In the genomic region with DNA sequence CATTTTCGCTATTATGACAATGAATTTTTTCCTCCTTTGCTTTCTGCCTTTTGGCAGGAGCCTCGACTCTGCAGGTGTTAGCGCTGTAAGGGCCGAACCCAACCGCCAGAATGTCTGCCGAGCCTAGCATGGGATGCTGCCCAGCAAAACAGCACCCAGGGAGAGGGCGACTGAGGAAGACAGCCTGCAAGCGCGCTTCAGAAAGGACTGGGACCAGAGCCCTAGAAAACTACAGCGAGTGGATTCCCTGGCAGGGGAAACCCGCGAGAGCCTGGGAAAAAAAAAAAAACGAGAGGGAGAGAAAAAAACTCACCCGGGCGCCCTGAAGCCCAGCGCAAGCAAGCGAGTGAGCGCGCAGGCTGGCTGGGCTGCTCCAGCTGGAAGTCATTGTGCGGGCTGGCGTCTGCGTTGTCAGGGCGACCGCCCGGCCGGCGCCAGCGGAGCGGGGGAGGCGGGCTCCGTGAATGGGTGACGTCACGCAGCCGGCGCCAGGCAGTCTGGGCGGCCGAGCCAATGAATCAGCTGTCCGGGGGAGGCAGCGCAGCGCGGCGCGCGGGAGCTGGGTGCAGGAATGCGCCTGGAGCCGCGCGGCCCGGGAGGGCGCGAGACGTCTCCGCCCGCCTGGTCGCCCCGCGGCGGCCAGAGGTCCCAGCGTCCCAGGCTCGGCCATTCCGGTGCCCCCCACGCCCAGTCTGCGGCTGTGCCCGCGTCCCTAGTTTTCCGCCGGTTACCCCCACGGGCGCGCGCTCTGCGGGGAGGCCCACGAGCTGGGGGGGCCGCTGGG, we compare ENCODE assay signal across 8 cellular contexts. TPM values are rescaled to one million over a fixed set of nuclear protein-coding genes. Genes with fewer than 3 reads are reported as not detected.
DNase-seq lines count a peak whose midpoint lies in the region; ATAC-seq, FAIRE-seq and TF ChIP-seq lines count a peak whose summit lies in the region.

No MANE protein-coding gene starts in this region.

- ATAC-seq in left cardiac atrium: peak; percentile 97 to 98
- ATAC-seq in pancreas: peak; percentile 97 to 99 (median 99)

- H3K4me1 ChIP-seq in pancreas: peaks cover 0 to 3% (median 0%) of the 10 kb centered on the region in 3 donors
- no peaks in the 10 kb centered on the region for H3K4me1 ChIP-seq in urinary bladder (ENCODE audit: insufficient read depth)

- no peak for TF ChIP-seq CTCF in pancreas (IDR thresholded peaks at IDR 0.05)

- FAIRE-seq in pancreas (lab: Jason Lieb, UNC): no peak

- H3K4me3 ChIP-seq in pancreas (peak overlapping the region; percentile 28 to 48 (median 40)), urinary bladder (ENCODE audit: low read depth, low read length) (peak overlapping the region; percentile 58)

- no peaks in the 10 kb centered on the region for H3K27me3 ChIP-seq in pancreas

- DNase-seq in EH (ENCODE audit: low read depth): peak; percentile 98
- peak; percentile 92 for DNase-seq in GOT3 (lab: John Stamatoyannopoulos, UW)
- peak; percentile 84 to 87 for DNase-seq in Kasumi-1 (lab: John Stamatoyannopoulos, UW)
- DNase-seq in RPMI8226: peak; percentile 95
- DNase-seq in amygdala (lab: John Stamatoyannopoulos, UW): peak; percentile 31 to 97 (median 89)
- peak; percentile 97 for DNase-seq in left cardiac atrium
- DNase-seq in pancreas: peak; percentile 93 to 98 (median 96)

- WGBS in pancreas, 2 donors: 0% methylated on average over 51 to 74 of the region's 74 CpGs
- WGBS in urinary bladder: under 1% methylated on average over 74 of the region's 74 CpGs

- H3K36me3 ChIP-seq in pancreas: no peaks in the 10 kb centered on the region
- no peaks in the 10 kb centered on the region for H3K36me3 ChIP-seq in urinary bladder (ENCODE audit: insufficient read depth)

- H3K9me3 ChIP-seq in pancreas: no peaks in the 10 kb centered on the region

- H3K27ac ChIP-seq in pancreas: peak overlapping the region; percentile 74 to 94 (median 87)
- H3K27ac ChIP-seq in urinary bladder (ENCODE audit: low read depth): peak overlapping the region; percentile 99

- intact Hi-C loops in left cardiac atrium (cut with DNase I) (no loop called here), pancreas (cut with DNase I) (no loop called here)

RNA-seq across cellular contexts. Expression of a gene that starts 32.6 kb away (rescaled TPM):
- total RNA-seq in left cardiac atrium: 10 to 100 TPM in 1 of 2 donors, 1 to 10 TPM in 1; 9.0 to 44.0 TPM
- total RNA-seq in pancreas: 10 to 100 TPM; 11.8 to 23.0 (median 18.6) TPM
- 10 to 100 TPM; 12.4 to 15.7 TPM for polyA plus RNA-seq in pancreas
- total RNA-seq in urinary bladder: 102 TPM
- 50.2 TPM for polyA plus RNA-seq in urinary bladder

Comparison
In these comparisons a context has a peak if more than half of its experiments do, and no peak if none do; other contexts are left out.
1. Peak in every context shown above with its lines: DNase-seq, ATAC-seq, H3K4me3 ChIP-seq and H3K27ac ChIP-seq.